1 cellular context compared by ENCODE assay signal in genomic region chr16:46775214-46775613, GRCh38.
TF ChIP-seq lines count a peak whose summit lies in the region.

No MANE protein-coding gene starts in this region.

TF ChIP-seq in SK-N-SH treated with all-trans-retinoic acid at 6 μM for 48 hours, 23 proteins besides CTCF, POLR2A, EP300 and RAD21 (continued from another document):
- TF ChIP-seq POU6F1 (CRISPR knock-in tag; IDR thresholded peaks at IDR 0.05; ENCODE audit: borderline replicate concordance, low read depth) (no peak), CREB5 (CRISPR knock-in tag; IDR thresholded peaks at IDR 0.05; ENCODE audit: low read depth) (no peak)
